8 cellular contexts compared by ENCODE assay signal in the genomic region with DNA sequence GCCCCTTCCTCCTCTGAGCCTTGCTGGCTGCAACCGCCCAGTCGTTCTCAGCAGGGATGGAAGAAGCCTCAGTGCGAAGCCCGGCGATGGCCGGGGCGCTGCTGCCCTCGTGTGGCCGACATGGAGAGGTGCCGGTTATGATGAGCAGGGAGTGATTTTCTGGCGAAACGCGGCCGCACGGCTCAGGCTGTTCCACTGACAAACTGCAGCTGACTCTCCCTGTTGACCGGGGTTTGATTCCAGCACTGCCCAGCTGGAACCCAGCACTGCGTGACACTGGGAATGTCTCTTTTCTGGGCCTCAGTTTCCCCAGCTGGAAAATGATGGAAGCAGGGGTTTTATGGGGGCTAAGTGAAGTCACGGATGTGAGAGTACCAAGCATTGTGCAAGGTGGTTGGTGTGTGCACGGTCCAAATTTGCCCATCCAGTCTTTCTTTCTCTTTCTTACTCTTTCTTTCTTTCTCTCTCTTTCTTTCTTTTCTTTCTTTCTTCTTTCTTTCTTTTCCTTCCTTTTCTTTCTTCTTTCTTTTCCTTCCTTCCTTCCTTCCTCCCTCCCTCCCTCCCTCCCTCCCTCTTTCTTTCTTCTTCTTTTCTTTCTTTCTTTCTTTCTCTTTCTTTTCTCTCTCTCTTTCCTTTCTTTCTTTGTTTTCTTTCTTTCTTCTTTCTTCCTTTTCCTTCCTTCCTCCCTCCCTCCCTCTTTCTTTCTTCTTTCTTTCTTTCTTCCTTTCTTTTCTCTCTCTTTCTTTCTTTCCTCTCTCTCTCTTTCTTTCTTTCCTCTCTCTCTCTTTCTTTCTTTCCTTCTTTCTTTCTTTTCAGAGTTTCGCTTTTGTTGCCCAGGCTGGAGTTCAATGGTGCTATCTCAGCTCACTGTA. TPM values are rescaled to one million over a fixed set of nuclear protein-coding genes. Genes with fewer than 3 reads are reported as not detected.
DNase-seq lines count a peak whose midpoint lies in the region; ATAC-seq lines count a peak whose summit lies in the region.

No MANE protein-coding gene starts in this region.

- no peaks in the 10 kb centered on the region; the same call in 1 of the 2 replicates for H3K27me3 ChIP-seq in H7 (ENCODE audit: control insufficient read depth, insufficient read depth, low read length)

- ATAC-seq in GM19328 (IDR thresholded peaks at IDR 0.05; ENCODE audit: unreplicated experiment): no peak

- DNase-seq in C1 segment of cervical spinal cord (lab: John Stamatoyannopoulos, UW) (peak; percentile 6 to 77 (median 39)), H7 (peak; percentile 94), NCI-H226 (peak; percentile 7), kidney glomerular epithelial cell (lab: John Stamatoyannopoulos, UW) (peak; percentile 85)
- peak; percentile 58 for DNase-seq in activated CD4-positive, alpha-beta T cell treated with anti-CD3 and anti-CD28 coated beads for 1 hour
- peak; percentile 61 for DNase-seq in central memory CD4-positive, alpha-beta T cell
- DNase-seq in stimulated activated CD4-positive, alpha-beta T cell treated with anti-CD3 and anti-CD28 coated beads, Interleukin-1b, Interleukin-23, amount 100 ng/mL, for 48 hours: peak; percentile 71

- no peak overlapping the region for H3K4me3 ChIP-seq in H7 (ENCODE audit: insufficient read depth, low read depth, low read length)

- H3K36me3 ChIP-seq in H7 (replicated peaks; ENCODE audit: control insufficient read depth, insufficient read depth, low read length): no peaks in the 10 kb centered on the region

RNA-seq across cellular contexts. Expression of a gene that starts 25.8 kb away (rescaled TPM):
- 0.15 and 1.2 TPM in 2 replicates for total RNA-seq in H7 (2014; rRNA removed; shearing (Covaris generic))

RNA-seq across cellular contexts. Expression of a gene that starts 42.8 kb away (rescaled TPM):
- 0.45 and 0.89 TPM in 2 replicates for total RNA-seq in H7 (2014; rRNA removed; shearing (Covaris generic))

Comparison
In these comparisons a context has a peak if more than half of its experiments do, and no peak if none do; other contexts are left out.
1. DNase-seq: peak in every context shown above with its lines; median percentile 94 in H7; 85 in kidney glomerular epithelial cell; 71 in stimulated activated CD4-positive, alpha-beta T cell treated with anti-CD3 and anti-CD28 coated beads, Interleukin-1b, Interleukin-23, amount 100 ng/mL, for 48 hours; 61 in central memory CD4-positive, alpha-beta T cell; 58 in activated CD4-positive, alpha-beta T cell treated with anti-CD3 and anti-CD28 coated beads for 1 hour; 39 in C1 segment of cervical spinal cord; 7 in NCI-H226.